Comparison of ENCODE assay signal across 20 cellular contexts in the genomic region with DNA sequence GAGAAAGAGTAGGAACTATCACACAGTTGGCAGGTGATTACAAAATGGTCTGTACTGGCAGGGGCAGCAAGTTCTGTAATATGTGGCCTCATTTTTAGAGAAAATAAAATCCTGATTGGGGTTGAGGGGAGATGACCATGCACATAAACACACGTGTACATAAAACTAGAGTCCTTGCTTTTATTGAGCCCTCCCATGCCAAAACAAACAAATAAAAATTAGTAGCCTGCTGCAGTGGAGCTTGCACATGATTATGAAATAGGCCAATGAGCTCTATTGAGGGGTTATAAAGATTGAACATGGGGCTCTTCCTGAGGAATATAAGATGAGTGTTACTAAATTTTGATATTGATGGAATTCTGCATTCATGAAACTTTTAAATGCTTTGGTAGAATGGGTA.
"Had no signal": no experiment of that assay in that cellular context is flagged by ENCODE, and none has a peak within 500 bp of the region (broad histone marks: within the 10 kb centered on the region; RNA-seq: fewer than 3 reads in every experiment).

No MANE protein-coding gene starts in this region.

- H3K4me3 ChIP-seq: SJSA1, SK-N-MC had no signal

- H3K36me3 ChIP-seq: SJSA1 had no signal

- H3K27me3 ChIP-seq: SJSA1 had no signal

- ATAC-seq: HepG2 had no signal

- H3K4me1 ChIP-seq: SJSA1 had no signal

- DNase-seq: IMR-90; Karpas-422; KG1; MM.1S; NCI-H1092 treated with DMSO at 0.1 percent for 48 hours; NCI-H1436; NCI-H187 treated with DMSO at 0.1 percent for 48 hours; NCI-H2029 treated with DMSO at 0.1 percent for 48 hours; NCI-H2171 treated with DMSO at 0.1 percent for 48 hours; NCI-H2227 treated with DMSO at 0.1 percent for 48 hours; NCI-H524; NCI-H526 treated with DMSO at 0.1 percent for 48 hours; NCI-H748 treated with DMSO at 0.1 percent for 48 hours; NK-92 treated with Interleukin-12 subunit alpha and Interleukin-12 subunit beta, amount 100 ng/mL, for 24 hours; Right ventricle myocardium superior; RPMI8226; SIG-M5 had no signal

- H3K27ac ChIP-seq: SJSA1, SK-N-MC had no signal

- H3K9me3 ChIP-seq: SJSA1 had no signal
